8 cellular contexts compared by ENCODE assay signal in genomic region chr7:25125137-25125946, GRCh38. TPM values are rescaled to one million over a fixed set of nuclear protein-coding genes. Genes with fewer than 3 reads are reported as not detected.
DNase-seq lines count a peak whose midpoint lies in the region; ATAC-seq lines count a peak whose summit lies in the region.

Gene CYCS, minus strand, starts transcription at chr7:25125260. Its CDS starts 1,141 bp downstream, at chr7:25124119.

- peak within 1 kb of the TSS; percentile 61 for H3K4me3 ChIP-seq in effector memory CD4-positive, alpha-beta T cell (ENCODE audit: insufficient read depth, low read depth, low read length, poor library complexity, severe bottlenecking)

- H3K36me3 ChIP-seq in effector memory CD4-positive, alpha-beta T cell (ENCODE audit: control insufficient read depth, insufficient read depth, low read length): peaks cover 13% of the 10 kb centered on the region

- DNase-seq in COLO668 (lab: John Stamatoyannopoulos, UW; ENCODE audit: unreplicated experiment) (peak; percentile 100), HT1080 (ENCODE audit: low read depth) (peak; percentile 100), NOMO-1 treated with DMSO at 0.1 percent for 48 hours (lab: John Stamatoyannopoulos, UW; ENCODE audit: unreplicated experiment) (peak; percentile 99), lung microvascular endothelial cell (ENCODE audit: low read depth in 2 of 2) (peak; percentile 100)
- peak; percentile 99 for DNase-seq in activated CD8-positive, alpha-beta memory T cell treated with anti-CD3 and anti-CD28 coated beads for 4 hours (ENCODE audit: low read depth in 2 of 2)
- peak; percentile 99 to 100 (median 100) for DNase-seq in effector memory CD4-positive, alpha-beta T cell
- DNase-seq in stimulated activated CD4-positive, alpha-beta T cell treated with anti-CD3 and anti-CD28 coated beads, TNF-alpha, amount 100 ng/mL, for 48 hours (ENCODE audit: low read depth in 3 of 3): peak; percentile 98 to 99 (median 99)

- peak within 1 kb of the TSS; percentile 95 for H3K27ac ChIP-seq in effector memory CD4-positive, alpha-beta T cell (ENCODE audit: insufficient read depth, low read length, poor library complexity, severe bottlenecking)

- peak; percentile 90 for ATAC-seq in GM21360 (IDR thresholded peaks at IDR 0.05; ENCODE audit: unreplicated experiment)

- no peaks in the 10 kb centered on the region for H3K4me1 ChIP-seq in effector memory CD4-positive, alpha-beta T cell (ENCODE audit: control insufficient read depth, insufficient read depth, low read length, poor library complexity, severe bottlenecking)

- no peaks in the 10 kb centered on the region for H3K9me3 ChIP-seq in effector memory CD4-positive, alpha-beta T cell (ENCODE audit: control insufficient read depth, low read length)

- H3K27me3 ChIP-seq in effector memory CD4-positive, alpha-beta T cell (replicated peaks; ENCODE audit: control insufficient read depth, insufficient read depth, low read length, poor library complexity, severe bottlenecking): no peaks in the 10 kb centered on the region

RNA-seq across cellular contexts. Expression of gene CYCS, which starts in this region (rescaled TPM):
- 164 and 201 TPM in 2 replicates for total RNA-seq in HT1080 (2014; rRNA removed; shearing (Covaris generic))
- polyA plus RNA-seq in HT1080 (2015; cell fraction: cytosol; rRNA removed): 145 and 173 TPM in 2 replicates
- polyA plus RNA-seq in HT1080 (2015; cell fraction: nucleus; rRNA removed): 70.0 and 76.1 TPM in 2 replicates
- 26.2 and 34.3 TPM in 2 replicates for total RNA-seq in lung microvascular endothelial cell

Comparison
In these comparisons a context has a peak if more than half of its experiments do, and no peak if none do; other contexts are left out.
1. Peak in every context shown above with its lines: DNase-seq, ATAC-seq, H3K4me3 ChIP-seq and H3K27ac ChIP-seq.